25 cellular contexts compared by ENCODE assay signal in the genomic region with DNA sequence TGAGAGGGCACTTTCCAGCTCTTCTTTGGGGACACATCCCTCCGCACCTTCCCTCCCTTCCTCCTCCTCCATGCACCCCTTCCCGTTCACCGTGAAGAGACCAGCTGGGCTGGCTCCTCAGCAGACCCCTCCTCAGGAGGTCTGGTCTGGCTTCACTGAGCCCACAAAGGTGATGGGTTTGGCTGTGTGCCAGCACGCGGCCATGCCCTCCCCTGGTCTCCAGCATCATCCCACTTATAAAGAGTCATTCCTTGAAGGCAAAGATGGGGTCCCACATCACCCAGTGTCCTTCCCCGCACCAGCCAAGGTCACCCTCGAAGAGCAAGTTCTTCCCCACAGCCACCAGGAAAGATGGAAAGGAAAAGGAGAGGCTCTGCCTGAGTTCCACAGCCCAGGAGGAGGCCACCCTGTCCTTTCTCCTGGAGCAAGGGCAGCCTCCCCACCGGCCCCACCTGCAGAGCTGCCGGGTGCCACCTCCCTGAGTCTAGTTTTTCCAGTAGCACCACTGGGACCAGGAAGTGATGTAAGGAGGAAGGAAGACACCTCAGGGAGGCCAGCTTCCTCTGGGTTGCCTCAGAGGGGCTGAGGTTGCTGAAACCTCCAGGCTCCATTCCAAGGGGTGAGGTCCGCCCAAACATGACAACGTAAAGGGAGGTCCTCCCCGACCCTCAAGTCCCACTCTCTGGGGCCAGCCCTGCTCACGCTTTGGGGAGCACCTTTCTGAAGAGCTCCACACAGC. TPM values are rescaled to one million over a fixed set of nuclear protein-coding genes. Genes with fewer than 3 reads are reported as not detected.
"Had no signal": no experiment of that assay in that cellular context is flagged by ENCODE, and none has a peak within 500 bp of the region (broad histone marks: within the 10 kb centered on the region; RNA-seq: fewer than 3 reads in every experiment).

No MANE protein-coding gene starts in this region.

- H3K9me3 ChIP-seq: vagina had no signal

- DNase-seq: activated CD4-positive, alpha-beta T cell treated with anti-CD3 and anti-CD28 coated beads, Interleukin-2, amount 50 U/mL, for 4 hours; activated CD8-positive, alpha-beta memory T cell treated with anti-CD3 and anti-CD28 coated beads for 24 hours; activated CD8-positive, alpha-beta memory T cell treated with anti-CD3 and anti-CD28 coated beads, Interleukin-2, amount 50 U/mL, for 4 hours; activated naive CD4-positive, alpha-beta T cell treated with anti-CD3 and anti-CD28 coated beads, Interleukin-2, amount 10 ng/mL, durations not matched to agents 7 days and 5 days; activated T-cell treated with anti-CD3 and anti-CD28 coated beads, Interleukin-2, amount 50 U/mL, for 24 hours; amygdala; central memory CD4-positive, alpha-beta T cell; dermis blood vessel endothelial cell; effector CD8-positive, alpha-beta T cell; gastrocnemius medialis; hypothalamus; nephron progenitor cell; sigmoid colon; stimulated activated CD4-positive, alpha-beta T cell treated with anti-CD3 and anti-CD28 coated beads, Interleukin-15, amount 100 ng/mL, for 24 hours; stomach; T-helper 9 cell; trophoblast cell had no signal

- H3K4me2 ChIP-seq: smooth muscle cell had no signal

- H3K4me3 ChIP-seq: esophagus muscularis mucosa, gastrocnemius medialis, sigmoid colon, smooth muscle cell, stomach, vagina had no signal

- H3K4me1 ChIP-seq: esophagus muscularis mucosa, gastrocnemius medialis, sigmoid colon, stomach, vagina had no signal

- H3K27me3 ChIP-seq: gastrocnemius medialis, vagina had no signal

- H3K27ac ChIP-seq: esophagus muscularis mucosa, gastrocnemius medialis, sigmoid colon, stomach, vagina had no signal

- ATAC-seq: gastrocnemius medialis; stimulated activated memory B cell treated with anti-CD40 and anti-IgM and Interleukin-4, amounts not matched to agents 10 μg/mL and 1 μg/mL and 100 μg/mL, for 72 hours had no signal

- H3K36me3 ChIP-seq: esophagus muscularis mucosa, gastrocnemius medialis, sigmoid colon had no signal

RNA-seq across cellular contexts. Expression of a gene that starts 32.7 kb away (rescaled TPM):
- total RNA-seq: activated T-helper 2 cell treated with anti-CD3 and anti-CD28 coated beads, Interferon-gamma antibody, Interleukin-2, Interleukin-4, amounts not matched to agents 10 μg/mL and 5 μg/mL and 100 μg/mL, durations not matched to agents 14 hours and 24 hours and 36 hours; myocyte; T-helper 1 cell treated with Interleukin-12 subunit alpha and Interleukin-12 subunit beta and Interleukin-4 antibody, amounts not matched to agents 30 ng/mL and 1 ng/mL, for 36 hours; temporal lobe had no signal
